In genomic region chrX:152832520-152832919, GRCh38 we compare ENCODE assay signal across 12 cellular contexts. TPM values are rescaled to one million over a fixed set of nuclear protein-coding genes. Genes with fewer than 3 reads are reported as not detected.
DNase-seq lines count a peak whose midpoint lies in the region; ATAC-seq and TF ChIP-seq lines count a peak whose summit lies in the region.
"Had no signal": no experiment of that assay in that cellular context is flagged by ENCODE, and none has a peak within 500 bp of the region (broad histone marks: within the 10 kb centered on the region; RNA-seq: fewer than 3 reads in every experiment).

No MANE protein-coding gene starts in this region.

- H3K4me3 Mint-ChIP-seq in activated CD8-positive, alpha-beta memory T cell treated with anti-CD3 and anti-CD28 coated beads, Interleukin-2, amount 10 ng/mL, durations not matched to agents 7 days and 5 days = peak overlapping the region; percentile 88
- peak overlapping the region; percentile 90 for H3K4me3 Mint-ChIP-seq in effector memory CD8-positive, alpha-beta T cell
- H3K4me3 Mint-ChIP-seq in neural progenitor cell = peak overlapping the region; percentile 94

- peaks cover 19% of the 10 kb centered on the region for H3K36me3 ChIP-seq in OCI-LY1 (ENCODE audit: insufficient read depth, low read length)
- no peaks in the 10 kb centered on the region for H3K36me3 ChIP-seq in neural progenitor cell

- TF ChIP-seq CTCF in OCI-LY1 (IDR thresholded peaks at IDR 0.05; ENCODE audit: low read length) (no peak), neural progenitor cell (IDR thresholded peaks at IDR 0.05) (no peak)

- H3K27ac Mint-ChIP-seq in activated CD8-positive, alpha-beta memory T cell treated with anti-CD3 and anti-CD28 coated beads, Interleukin-2, amount 10 ng/mL, durations not matched to agents 7 days and 5 days = no peak overlapping the region
- peak overlapping the region; percentile 75 to 78 for H3K27ac Mint-ChIP-seq in effector memory CD8-positive, alpha-beta T cell
- no peak overlapping the region for H3K27ac Mint-ChIP-seq in neural progenitor cell

- no peak for DNase-seq in activated CD8-positive, alpha-beta memory T cell treated with anti-CD3 and anti-CD28 coated beads, Interleukin-2, amount 10 ng/mL, durations not matched to agents 7 days and 5 days
- no peak for DNase-seq in activated CD8-positive, alpha-beta memory T cell treated with anti-CD3 and anti-CD28 coated beads, Interleukin-2, amount 50 U/mL, for 4 hours
- DNase-seq in effector memory CD8-positive, alpha-beta T cell = no peak
- DNase-seq in neural progenitor cell (ENCODE audit: low spot score) (no peak), NCI-H524 treated with DMSO at 0.1 percent for 48 hours (lab: John Stamatoyannopoulos, UW) (no peak), activated gamma-delta T cell treated with Interleukin-2 at 50 U/mL for 16 hours (no peak)
- DNase-seq: activated gamma-delta T cell, GDM1, NCI-H2081, stomach had no signal

- no peaks in the 10 kb centered on the region for H3K27me3 ChIP-seq in OCI-LY1 (ENCODE audit: insufficient read depth, low read length)
- no peaks in the 10 kb centered on the region for H3K27me3 ChIP-seq in neural progenitor cell
- H3K27me3 ChIP-seq: stomach had no signal

- H3F3A ChIP-seq in OCI-LY1 (ENCODE audit: insufficient read depth, low read length) = no peaks in the 10 kb centered on the region
- H3F3A ChIP-seq in neural progenitor cell (ENCODE audit: low read depth) = no peaks in the 10 kb centered on the region

- H3K27ac ChIP-seq in OCI-LY1 (ENCODE audit: low read depth, low read length, poor library complexity, severe bottlenecking) (no peak overlapping the region), neural progenitor cell (no peak overlapping the region)
- H3K27ac ChIP-seq: stomach had no signal

- peaks cover 20% of the 10 kb centered on the region for H3K4me1 Mint-ChIP-seq in activated CD8-positive, alpha-beta memory T cell treated with anti-CD3 and anti-CD28 coated beads, Interleukin-2, amount 10 ng/mL, durations not matched to agents 7 days and 5 days
- peaks cover 12 to 21% of the 10 kb centered on the region in 2 donors for H3K4me1 Mint-ChIP-seq in effector memory CD8-positive, alpha-beta T cell (ENCODE audit: low read depth in 2 of 2)
- H3K4me1 Mint-ChIP-seq in neural progenitor cell = peaks cover 9% of the 10 kb centered on the region

- no peaks in the 10 kb centered on the region for H3K27me3 Mint-ChIP-seq in activated CD8-positive, alpha-beta memory T cell treated with anti-CD3 and anti-CD28 coated beads, Interleukin-2, amount 10 ng/mL, durations not matched to agents 7 days and 5 days
- no peaks in the 10 kb centered on the region for H3K27me3 Mint-ChIP-seq in effector memory CD8-positive, alpha-beta T cell
- H3K27me3 Mint-ChIP-seq in neural progenitor cell (ENCODE audit: insufficient read depth, low read depth) = no peaks in the 10 kb centered on the region

- CTCF ChIA-PET in activated CD8-positive, alpha-beta memory T cell treated with anti-CD3 and anti-CD28 coated beads, Interleukin-2, amount 10 ng/mL, durations not matched to agents 7 days and 5 days (lab: Charles Lee) = no interaction called here

- H2AFZ ChIP-seq in OCI-LY1 (ENCODE audit: low read length) = no peak overlapping the region
- no peak overlapping the region for H2AFZ ChIP-seq in neural progenitor cell (replicated peaks)

- H4K20me1 ChIP-seq in OCI-LY1 (ENCODE audit: insufficient read depth, low read length) (no peaks in the 10 kb centered on the region), neural progenitor cell (ENCODE audit: low read depth) (no peaks in the 10 kb centered on the region)

- no peaks in the 10 kb centered on the region for H3K9me3 Mint-ChIP-seq in activated CD8-positive, alpha-beta memory T cell treated with anti-CD3 and anti-CD28 coated beads, Interleukin-2, amount 10 ng/mL, durations not matched to agents 7 days and 5 days (ENCODE audit: low read depth)
- no peaks in the 10 kb centered on the region for H3K9me3 Mint-ChIP-seq in effector memory CD8-positive, alpha-beta T cell
- H3K9me3 Mint-ChIP-seq in neural progenitor cell = peaks cover 8% of the 10 kb centered on the region

- no peak for ATAC-seq in activated CD8-positive, alpha-beta memory T cell treated with anti-CD3 and anti-CD28 coated beads, Interleukin-2, amount 10 ng/mL, durations not matched to agents 7 days and 5 days
- ATAC-seq in effector memory CD8-positive, alpha-beta T cell (replicated peaks) = no peak
- no peak for ATAC-seq in activated CD4-positive, CD25-positive, alpha-beta regulatory T cell treated with anti-CD3 and anti-CD28 coated beads, Interleukin-2, amount 50 U/mL, for 24 hours

- H3K36me3 Mint-ChIP-seq in activated CD8-positive, alpha-beta memory T cell treated with anti-CD3 and anti-CD28 coated beads, Interleukin-2, amount 10 ng/mL, durations not matched to agents 7 days and 5 days = peaks cover 12% of the 10 kb centered on the region
- peaks cover 7% of the 10 kb centered on the region for H3K36me3 Mint-ChIP-seq in effector memory CD8-positive, alpha-beta T cell (ENCODE audit: insufficient read depth)
- peaks cover 35% of the 10 kb centered on the region for H3K36me3 Mint-ChIP-seq in neural progenitor cell

- H3K4me3 ChIP-seq in OCI-LY1 (ENCODE audit: low read depth, low read length, poor library complexity, severe bottlenecking) = peak overlapping the region; percentile 88
- H3K4me3 ChIP-seq in neural progenitor cell = peak overlapping the region; percentile 82

- H3K9ac ChIP-seq in OCI-LY1 (ENCODE audit: low read length) (no peak overlapping the region), neural progenitor cell (no peak overlapping the region)

- H3K4me1 ChIP-seq in OCI-LY1 (ENCODE audit: insufficient read depth, low read length, severe bottlenecking) = peaks cover 23% of the 10 kb centered on the region
- H3K4me1 ChIP-seq in neural progenitor cell = peaks cover 3% of the 10 kb centered on the region

- H3K4me2 ChIP-seq in OCI-LY1 (ENCODE audit: low read length) (peak overlapping the region; percentile 90; the same call in 1 of the 2 replicates), neural progenitor cell (peak overlapping the region; percentile 74)

- H3K9me2 ChIP-seq in OCI-LY1 (ENCODE audit: low read depth, low read length) = no peaks in the 10 kb centered on the region

- no peaks in the 10 kb centered on the region for H3K9me3 ChIP-seq in OCI-LY1 (ENCODE audit: low read length)
- no peaks in the 10 kb centered on the region for H3K9me3 ChIP-seq in neural progenitor cell (ENCODE audit: low read depth)

- H3K79me2 ChIP-seq in OCI-LY1 (ENCODE audit: insufficient read depth, low read length) (peaks cover 11% of the 10 kb centered on the region; the same call in 1 of the 2 replicates), neural progenitor cell (ENCODE audit: low read depth) (peaks cover 57% of the 10 kb centered on the region)

RNA-seq across cellular contexts. Expression of gene NSDHL, which starts 1.7 kb away (rescaled TPM):
- 10 to 100 TPM; 16.3 to 24.8 TPM for total RNA-seq in activated CD8-positive, alpha-beta memory T cell treated with anti-CD3 and anti-CD28 coated beads, Interleukin-2, amount 10 ng/mL, durations not matched to agents 7 days and 5 days
- 15.2 and 15.9 TPM in 2 replicates for total RNA-seq in neural progenitor cell (ENCODE audit: low replicate concordance)

RNA-seq across cellular contexts. Expression of gene CETN2, which starts 2.0 kb away (rescaled TPM):
- 1 to 10 TPM; 5.9 to 8.7 TPM for total RNA-seq in activated CD8-positive, alpha-beta memory T cell treated with anti-CD3 and anti-CD28 coated beads, Interleukin-2, amount 10 ng/mL, durations not matched to agents 7 days and 5 days
- total RNA-seq in neural progenitor cell (ENCODE audit: low replicate concordance) = 43.5 and 82.3 TPM in 2 replicates

Comparison
In these comparisons a context has a peak if more than half of its experiments do, and no peak if none do; other contexts are left out.
1. H3K27ac Mint-ChIP-seq: peak in effector memory CD8-positive, alpha-beta T cell (2 of 2); none in activated CD8-positive, alpha-beta memory T cell treated with anti-CD3 and anti-CD28 coated beads, Interleukin-2, amount 10 ng/mL, durations not matched to agents 7 days and 5 days (single experiment) and neural progenitor cell (single experiment).
2. Peak in every context shown above with its lines, with median percentiles within 50 percentile points of each other: H3K4me3 Mint-ChIP-seq.